In the genomic region with DNA sequence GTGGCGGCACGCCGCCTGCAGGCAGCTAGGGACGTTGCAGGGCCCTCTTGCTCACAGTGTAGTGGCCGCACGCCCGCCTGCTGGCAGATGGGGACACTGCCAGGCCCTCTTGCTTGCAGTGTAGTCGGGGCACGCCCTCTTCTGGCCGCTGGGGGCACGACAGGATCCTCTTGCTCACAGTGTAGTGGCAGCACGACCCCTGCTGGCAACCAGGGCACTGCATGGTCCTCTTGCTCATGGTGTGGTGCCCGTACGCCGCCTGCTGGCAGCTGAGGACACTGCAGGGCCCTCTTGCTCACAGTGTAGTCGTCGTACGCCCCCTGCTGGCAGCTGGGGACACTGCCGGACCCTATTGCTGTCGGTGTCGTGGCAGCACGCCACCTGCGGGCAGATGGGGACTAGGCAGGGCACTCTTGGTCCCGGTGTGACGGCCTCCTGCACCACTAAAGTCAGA, we compare ENCODE assay signal across 11 cellular contexts. TPM values are rescaled to one million over a fixed set of nuclear protein-coding genes. Genes with fewer than 3 reads are reported as not detected.
A peak's percentile ranks its signal among the peaks of the same experiment; 100 is the strongest.
DNase-seq lines count a peak whose midpoint lies in the region; ATAC-seq and TF ChIP-seq lines count a peak whose summit lies in the region.
"Not testable (repeated sequence)": the region's sequence is repeated elsewhere in the genome, so short reads cannot be mapped to it uniquely, and the experiment has no call there.
"Had no signal": no experiment of that assay in that cellular context is flagged by ENCODE, and none has a peak within 500 bp of the region (broad histone marks: within the 10 kb centered on the region; RNA-seq: fewer than 3 reads in every experiment).

No MANE protein-coding gene starts in this region.

- peak; percentile 55 for TF ChIP-seq CTCF in GM06990 (IDR thresholded peaks at IDR 0.05; ENCODE audit: insufficient read depth, low read length, poor library complexity, severe bottlenecking)
- TF ChIP-seq CTCF in brain microvascular endothelial cell (IDR thresholded peaks at IDR 0.05; ENCODE audit: low read depth, low read length, missing control alignments) = peak; percentile 10
- TF ChIP-seq CTCF in liver (IDR thresholded peaks at IDR 0.05; ENCODE audit: low read depth, low read length, missing input control) = peak; percentile 2

- not testable (repeated sequence) for H3K27ac ChIP-seq in brain microvascular endothelial cell; liver (ENCODE audit: low read depth in 1 of 2, low read length in 2 of 2)

- H3K9ac ChIP-seq in liver (ENCODE audit: low read depth in 1 of 2, low read length in 2 of 2) = not testable (repeated sequence)

- H3K4me3 ChIP-seq in GM06990 (replicated peaks; ENCODE audit: low read depth, low read length); brain microvascular endothelial cell (ENCODE audit: low read depth, low read length); liver (ENCODE audit: low read depth in 1 of 3, low read length in 3 of 3): not testable (repeated sequence)

- H3K27me3 ChIP-seq in GM06990 (replicated peaks; ENCODE audit: control insufficient read depth, insufficient read depth, low read length); brain microvascular endothelial cell (replicated peaks); liver (ENCODE audit: control insufficient read depth in 4 of 4, insufficient read depth in 4 of 4, low read length in 3 of 4): not testable (repeated sequence)

- 65% methylated on average over 11 of the region's 25 CpGs for WGBS in liver

- ATAC-seq in GM19397 (IDR thresholded peaks at IDR 0.05; ENCODE audit: unreplicated experiment) = peak; percentile 84
- ATAC-seq in HG02759 (IDR thresholded peaks at IDR 0.05; ENCODE audit: unreplicated experiment) = peak; percentile 89
- ATAC-seq in HG03460 (IDR thresholded peaks at IDR 0.05; ENCODE audit: unreplicated experiment) = peak; percentile 74

- not testable (repeated sequence) for TF ChIP-seq RAD21 in liver (IDR thresholded peaks at IDR 0.05)

- H3K9me3 ChIP-seq in liver (ENCODE audit: control insufficient read depth in 4 of 4, low read length in 3 of 4) = not testable (repeated sequence)

- in situ Hi-C loops in brain microvascular endothelial cell (cut with HindIII; ENCODE audit: low pct_ligation_motif_present, low sequenced_read_pairs) = not testable (repeated sequence)

- not testable (repeated sequence) for H3K4me1 ChIP-seq in liver (ENCODE audit: control insufficient read depth in 4 of 4, insufficient read depth in 4 of 4, low read length in 3 of 4)

- H3K36me3 ChIP-seq in GM06990 (ENCODE audit: control insufficient read depth, insufficient read depth, low read length); brain microvascular endothelial cell (replicated peaks); liver (ENCODE audit: control insufficient read depth in 4 of 4, insufficient read depth in 3 of 4, low read depth in 1 of 4, low read length in 3 of 4): not testable (repeated sequence)

- DNase-seq in GM06990 (ENCODE audit: extremely low read depth, insufficient read length); brain microvascular endothelial cell: not testable (repeated sequence)
- DNase-seq in activated CD4-positive, alpha-beta T cell treated with anti-CD3 and anti-CD28 coated beads for 48 hours = peak; percentile 71
- peak in 2 of 3 donors; percentile 21 to 55 for DNase-seq in stimulated activated CD4-positive, alpha-beta T cell treated with anti-CD3 and anti-CD28 coated beads, Interleukin-12 subunit alpha, Interleukin-12 subunit beta, amount 100 ng/mL, for 48 hours (ENCODE audit: low read depth in 2 of 3, low spot score in 1 of 3)

RNA-seq across cellular contexts. Expression of gene SCGB1C2, which starts 3.0 kb away (rescaled TPM):
- total RNA-seq in liver = not detected
- polyA plus RNA-seq in liver = not detected
- total RNA-seq: mucosa of gallbladder, Peyer's patch, suprapubic skin had no signal

RNA-seq across cellular contexts. Expression of gene DOC2B, which starts 47.1 kb away (rescaled TPM):
- 1 to 10 TPM in 1 of 2 donors, under 1 TPM in 1; 0.84 to 1.0 TPM for total RNA-seq in liver
- polyA plus RNA-seq in liver = under 1 TPM; 0.08 to 0.38 TPM

Comparison
In these comparisons a context has a peak if more than half of its experiments do, and no peak if none do; other contexts are left out.
1. CTCF ChIP-seq: peak in every context shown above with its lines; median percentile 55 in GM06990; 10 in brain microvascular endothelial cell; 2 in liver.